Comparison of ENCODE assay signal across 8 cellular contexts in the genomic region with DNA sequence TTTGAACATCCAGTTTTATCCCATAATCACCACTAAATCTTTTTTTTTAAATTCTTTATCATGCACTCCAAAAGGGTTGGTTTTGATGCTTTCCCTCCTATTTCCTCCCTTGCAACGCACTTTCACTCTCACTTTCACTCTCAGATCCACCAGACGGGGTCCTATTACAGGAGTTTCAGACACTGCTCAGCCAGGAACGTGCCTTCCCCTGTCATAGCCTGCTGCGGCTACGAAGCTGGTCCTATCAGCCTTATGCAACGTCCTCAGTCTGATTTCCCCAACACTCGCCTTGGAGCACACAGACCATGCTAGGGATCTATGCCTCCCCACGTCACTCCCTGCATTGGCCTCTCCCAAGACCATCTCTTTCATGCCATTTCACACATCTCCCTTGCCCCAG. TPM values are rescaled to one million over a fixed set of nuclear protein-coding genes. Genes with fewer than 3 reads are reported as not detected.
A peak's percentile ranks its signal among the peaks of the same experiment; 100 is the strongest.
DNase-seq lines count a peak whose midpoint lies in the region; ATAC-seq lines count a peak whose summit lies in the region.

No MANE protein-coding gene starts in this region.

- H3K4me1 ChIP-seq in HUES64 (ENCODE audit: insufficient read depth, low read length) (peaks cover 8% of the 10 kb centered on the region), iPS-20b (ENCODE audit: insufficient read depth, low read length) (peaks cover 7% of the 10 kb centered on the region; the same call in 1 of the 2 replicates), stomach smooth muscle (ENCODE audit: control insufficient read depth, insufficient read depth, low read length) (peaks cover 16% of the 10 kb centered on the region)

- 91% methylated on average over 8 of the region's 8 CpGs for WGBS in HUES64

- H3K27ac ChIP-seq in HUES64 (ENCODE audit: low read depth, low read length) (peak overlapping the region; percentile 27; the same call in 1 of the 2 replicates), iPS-20b (ENCODE audit: low read length) (no peak overlapping the region), stomach smooth muscle (ENCODE audit: low read length) (peak overlapping the region; percentile 37)

- peaks cover 25% of the 10 kb centered on the region for H3K9me3 Mint-ChIP-seq in activated T-helper 2 cell treated with anti-CD3 and anti-CD28 coated beads, Interferon-gamma antibody, Interleukin-2, Interleukin-4, amounts not matched to agents 10 μg/mL and 5 μg/mL and 100 μg/mL, durations not matched to agents 14 hours and 24 hours and 36 hours

- H3K9me3 ChIP-seq in HUES64 (ENCODE audit: insufficient read depth, low read depth, low read length) (peaks cover 52% of the 10 kb centered on the region), iPS-20b (ENCODE audit: insufficient read depth, low read depth, low read length) (peaks cover 37% of the 10 kb centered on the region), stomach smooth muscle (ENCODE audit: control insufficient read depth in 2 of 2, low read length in 2 of 2) (peaks cover 4 to 5% of the 10 kb centered on the region in 2 donors)

- H3K36me3 ChIP-seq in HUES64 (ENCODE audit: insufficient read depth, low read length) (no peaks in the 10 kb centered on the region), iPS-20b (ENCODE audit: insufficient read depth, low read depth, low read length) (peaks cover 6% of the 10 kb centered on the region; the same call in 1 of the 2 replicates), stomach smooth muscle (ENCODE audit: control insufficient read depth in 2 of 2, insufficient read depth in 2 of 2, low read length in 2 of 2) (no peaks in the 10 kb centered on the region)

- intact Hi-C loops in activated T-helper 2 cell treated with anti-CD3 and anti-CD28 coated beads, Interferon-gamma antibody, Interleukin-2, Interleukin-4, amounts not matched to agents 10 μg/mL and 5 μg/mL and 100 μg/mL, durations not matched to agents 14 hours and 24 hours and 36 hours (cut with micrococcal nuclease) = loop anchor here (2.0 kb wide), 1 partner anchor 1771 kb away; no protein-coding TSS in a partner anchor

- peaks cover 19% of the 10 kb centered on the region for H3K4me1 Mint-ChIP-seq in activated T-helper 2 cell treated with anti-CD3 and anti-CD28 coated beads, Interferon-gamma antibody, Interleukin-2, Interleukin-4, amounts not matched to agents 10 μg/mL and 5 μg/mL and 100 μg/mL, durations not matched to agents 14 hours and 24 hours and 36 hours (ENCODE audit: low read depth)

- peak overlapping the region; percentile 82 for H3K4me3 Mint-ChIP-seq in activated T-helper 2 cell treated with anti-CD3 and anti-CD28 coated beads, Interferon-gamma antibody, Interleukin-2, Interleukin-4, amounts not matched to agents 10 μg/mL and 5 μg/mL and 100 μg/mL, durations not matched to agents 14 hours and 24 hours and 36 hours (ENCODE audit: low read depth)

- H3K27me3 Mint-ChIP-seq in activated T-helper 2 cell treated with anti-CD3 and anti-CD28 coated beads, Interferon-gamma antibody, Interleukin-2, Interleukin-4, amounts not matched to agents 10 μg/mL and 5 μg/mL and 100 μg/mL, durations not matched to agents 14 hours and 24 hours and 36 hours (ENCODE audit: low read depth) = peaks cover 12% of the 10 kb centered on the region

- peak overlapping the region; percentile 24 for H3K27ac Mint-ChIP-seq in activated T-helper 2 cell treated with anti-CD3 and anti-CD28 coated beads, Interferon-gamma antibody, Interleukin-2, Interleukin-4, amounts not matched to agents 10 μg/mL and 5 μg/mL and 100 μg/mL, durations not matched to agents 14 hours and 24 hours and 36 hours

- H3K27me3 ChIP-seq in HUES64 (ENCODE audit: insufficient read depth, low read length) = no peaks in the 10 kb centered on the region
- H3K27me3 ChIP-seq in iPS-20b (ENCODE audit: insufficient read depth, low read length) = no peaks in the 10 kb centered on the region
- H3K27me3 ChIP-seq in stomach smooth muscle (ENCODE audit: control insufficient read depth in 1 of 2, insufficient read depth in 2 of 2, low read length in 2 of 2) = no peaks in the 10 kb centered on the region

- ATAC-seq in GM21447 (IDR thresholded peaks at IDR 0.05; ENCODE audit: unreplicated experiment) (peak; percentile 77), HG02763 (IDR thresholded peaks at IDR 0.05; ENCODE audit: unreplicated experiment) (no peak)

- DNase-seq in EL (peak; percentile 13), NCI-H2171 treated with DMSO at 0.1 percent for 48 hours (lab: John Stamatoyannopoulos, UW) (no peak)
- DNase-seq in activated T-helper 2 cell treated with anti-CD3 and anti-CD28 coated beads, Interferon-gamma antibody, Interleukin-2, Interleukin-4, amounts not matched to agents 10 μg/mL and 5 μg/mL and 100 μg/mL, durations not matched to agents 14 hours and 24 hours and 36 hours (ENCODE audit: low spot score) = peak; percentile 18

- H3K4me3 ChIP-seq in HUES64 (ENCODE audit: low read length) (peak overlapping the region; percentile 31; the same call in 1 of the 2 replicates), iPS-20b (ENCODE audit: low read length) (peak overlapping the region; percentile 50), stomach smooth muscle (ENCODE audit: low read length in 2 of 2) (peak overlapping the region; percentile 63 to 81)

- H3K9ac ChIP-seq in HUES64 (ENCODE audit: low read depth, low read length) (no peak overlapping the region), iPS-20b (ENCODE audit: low read depth, low read length) (no peak overlapping the region), stomach smooth muscle (ENCODE audit: low read length in 2 of 2) (peak overlapping the region; percentile 40 to 82)

- peaks cover 5% of the 10 kb centered on the region for H3K36me3 Mint-ChIP-seq in activated T-helper 2 cell treated with anti-CD3 and anti-CD28 coated beads, Interferon-gamma antibody, Interleukin-2, Interleukin-4, amounts not matched to agents 10 μg/mL and 5 μg/mL and 100 μg/mL, durations not matched to agents 14 hours and 24 hours and 36 hours (ENCODE audit: low read depth)

RNA-seq across cellular contexts. Expression of gene ZPBP, which starts 23.4 kb away (rescaled TPM):
- not detected for polyA plus RNA-seq in HUES64 (2013, experiment 1 of 2)
- polyA plus RNA-seq in HUES64 (2013, experiment 2 of 2) = not detected
- not detected in 2 replicates for total RNA-seq in activated T-helper 2 cell treated with anti-CD3 and anti-CD28 coated beads, Interferon-gamma antibody, Interleukin-2, Interleukin-4, amounts not matched to agents 10 μg/mL and 5 μg/mL and 100 μg/mL, durations not matched to agents 14 hours and 24 hours and 36 hours

Comparison
In these comparisons a context has a peak if more than half of its experiments do, and no peak if none do; other contexts are left out.
1. H3K9ac ChIP-seq: peak in stomach smooth muscle (2 of 2); none in HUES64 (single experiment) and iPS-20b (single experiment).
2. Peak in every context shown above with its lines, with median percentiles within 50 percentile points of each other: H3K4me3 ChIP-seq.